Comparison of ENCODE assay signal across 16 cellular contexts in genomic region chr12:67472551-67472950, GRCh38.
DNase-seq lines count a peak whose midpoint lies in the region; ATAC-seq and TF ChIP-seq lines count a peak whose summit lies in the region.
"Had no signal": no experiment of that assay in that cellular context is flagged by ENCODE, and none has a peak within 500 bp of the region (broad histone marks: within the 10 kb centered on the region; RNA-seq: fewer than 3 reads in every experiment).

No MANE protein-coding gene starts in this region.

- peak overlapping the region in 8 of 10 donors; percentile 28 to 77 (median 54) for H3K27ac ChIP-seq in heart right ventricle
- peak overlapping the region; percentile 40 to 82 (median 64) for H3K27ac ChIP-seq in gastrocnemius medialis
- no peak overlapping the region for H3K27ac ChIP-seq in left lung
- H3K27ac ChIP-seq in transverse colon = peak overlapping the region in 1 of 4 donors; percentile 23
- H3K27ac ChIP-seq: adrenal gland, KMS-11, thoracic aorta had no signal

- H3K9me3 ChIP-seq in heart right ventricle (peaks cover 0 to 10% (median 1%) of the 10 kb centered on the region in 11 donors), gastrocnemius medialis (no peaks in the 10 kb centered on the region), left lung (peaks cover 0 to 3% of the 10 kb centered on the region in 2 donors), transverse colon (no peaks in the 10 kb centered on the region)
- H3K9me3 ChIP-seq: adrenal gland, thoracic aorta had no signal

- DNase-seq in NCI-H1417 (lab: John Stamatoyannopoulos, UW) = peak; percentile 24 to 87 (median 59)
- DNase-seq in NCI-H1417 treated with DMSO at 0.1 percent for 48 hours (lab: John Stamatoyannopoulos, UW) = no peak
- peak; percentile 61 for DNase-seq in NCI-H69 (lab: John Stamatoyannopoulos, UW)
- DNase-seq in heart right ventricle = peak in 1 of 2 donors; percentile 65
- peak; percentile 53 to 67 for DNase-seq in gastrocnemius medialis
- DNase-seq in GOT3 (lab: John Stamatoyannopoulos, UW) = no peak
- DNase-seq in left lung = no peak
- DNase-seq in transverse colon = no peak
- DNase-seq: activated CD4-positive, alpha-beta T cell treated with anti-CD3 and anti-CD28 coated beads, Interleukin-2, amount 50 U/mL, for 48 hours; CD4-positive, CD25-positive, alpha-beta regulatory T cell; kidney glomerular epithelial cell; NCI-H1930 had no signal

- H3K4me3 ChIP-seq in heart right ventricle (no peak overlapping the region), gastrocnemius medialis (no peak overlapping the region), left lung (no peak overlapping the region), transverse colon (no peak overlapping the region)
- H3K4me3 ChIP-seq: adrenal gland, thoracic aorta had no signal

- H3K36me3 ChIP-seq in heart right ventricle = no peaks in the 10 kb centered on the region
- H3K36me3 ChIP-seq in gastrocnemius medialis = no peaks in the 10 kb centered on the region
- H3K36me3 ChIP-seq in left lung = no peaks in the 10 kb centered on the region
- no peaks in the 10 kb centered on the region for H3K36me3 ChIP-seq in transverse colon
- H3K36me3 ChIP-seq: adrenal gland, thoracic aorta had no signal

- no peak for TF ChIP-seq EP300 in transverse colon (IDR thresholded peaks at IDR 0.05; ENCODE audit: low read depth)

- in situ Hi-C loops in gastrocnemius medialis (cut with MboI; ENCODE audit: low sequenced_read_pairs in 4 of 4) (no loop called here), transverse colon (cut with MboI; ENCODE audit: low pct_ligation_motif_present in 1 of 4, low pct_unique_long_range_greater_than_20kb in 1 of 4, low sequenced_read_pairs in 3 of 4) (no loop called here)

- peaks cover 0 to 33% (median 25%) of the 10 kb centered on the region in 9 donors for H3K4me1 ChIP-seq in heart right ventricle
- H3K4me1 ChIP-seq in gastrocnemius medialis = peaks cover 18 to 27% of the 10 kb centered on the region in 2 donors
- no peaks in the 10 kb centered on the region for H3K4me1 ChIP-seq in left lung
- H3K4me1 ChIP-seq in transverse colon = peaks cover 0 to 14% (median 1%) of the 10 kb centered on the region in 4 donors
- H3K4me1 ChIP-seq: adrenal gland had no signal

- intact Hi-C loops in heart right ventricle (cut with DNase I) (no loop called here), gastrocnemius medialis (cut with DNase I; ENCODE audit: low total_unique reads) (no loop called here), left lung (cut with DNase I) (no loop called here), transverse colon (cut with DNase I; ENCODE audit: low total_unique reads) (no loop called here)

- no peak for TF ChIP-seq CTCF in heart right ventricle (IDR thresholded peaks at IDR 0.05)
- no peak for TF ChIP-seq CTCF in gastrocnemius medialis (IDR thresholded peaks at IDR 0.05 in 4 of 5, conservative IDR thresholded peaks at IDR 0.05 in 1 of 5)
- TF ChIP-seq CTCF in left lung (IDR thresholded peaks at IDR 0.05) = no peak
- TF ChIP-seq CTCF in transverse colon (IDR thresholded peaks at IDR 0.05) = no peak

- ATAC-seq in heart right ventricle (peak; percentile 85 to 96 (median 94)), gastrocnemius medialis (peak; percentile 95 to 98), left lung (no peak)
- ATAC-seq: SK-N-SH treated with all-trans-retinoic acid at 6 μM for 48 hours had no signal

- H3K27me3 ChIP-seq in heart right ventricle (no peaks in the 10 kb centered on the region), gastrocnemius medialis (no peaks in the 10 kb centered on the region), left lung (no peaks in the 10 kb centered on the region), transverse colon (no peaks in the 10 kb centered on the region)
- H3K27me3 ChIP-seq: adrenal gland had no signal

- TF ChIP-seq POLR2A in gastrocnemius medialis (IDR thresholded peaks at IDR 0.05) (no peak), transverse colon (IDR thresholded peaks at IDR 0.05) (no peak)

- WGBS in heart right ventricle, 2 donors = 20% methylated on average over 1 of the region's 1 CpG
- 26 to 40% methylated on average over 1 of the region's 1 CpG for WGBS in transverse colon (ENCODE audit: low coverage in 1 of 2), 2 donors

Comparison
In these comparisons a context has a peak if more than half of its experiments do, and no peak if none do; other contexts are left out.
1. DNase-seq: peak in NCI-H1417 (3 of 3), NCI-H69 (single experiment) and gastrocnemius medialis (2 of 2); none in NCI-H1417 treated with DMSO at 0.1 percent for 48 hours (single experiment), GOT3 (single experiment), left lung (0 of 2) and transverse colon (single experiment).
2. H3K27ac ChIP-seq: peak in heart right ventricle (8 of 10) and gastrocnemius medialis (4 of 4); none in left lung (0 of 2).